ENCODE assay signal across 12 cellular contexts in genomic region chr5:146368137-146368536, GRCh38. TPM values are rescaled to one million over a fixed set of nuclear protein-coding genes. Genes with fewer than 3 reads are reported as not detected.
"Had no signal": no experiment of that assay in that cellular context is flagged by ENCODE, and none has a peak within 500 bp of the region (broad histone marks: within the 10 kb centered on the region; RNA-seq: fewer than 3 reads in every experiment).

No MANE protein-coding gene starts in this region.

- H3K4me1 ChIP-seq: pancreas, upper lobe of right lung had no signal

- H3K27ac ChIP-seq: pancreas, thoracic aorta, upper lobe of right lung had no signal

- DNase-seq: activated CD4-positive, alpha-beta T cell treated with anti-CD3 and anti-CD28 coated beads, Interleukin-2, amount 10 ng/mL, durations not matched to agents 7 days and 5 days; activated naive CD4-positive, alpha-beta T cell; activated naive CD8-positive, alpha-beta T cell treated with anti-CD3 and anti-CD28 coated beads, Interleukin-2, amount 10 ng/mL, durations not matched to agents 7 days and 5 days; anterior cingulate cortex; islet precursor cell; naive thymus-derived CD8-positive, alpha-beta T cell; pancreas; upper lobe of right lung had no signal

- H3K27me3 ChIP-seq: pancreas, upper lobe of right lung had no signal

- H3K36me3 ChIP-seq: pancreas, thoracic aorta, upper lobe of right lung had no signal

- H3K4me3 ChIP-seq: pancreas, thoracic aorta, upper lobe of right lung had no signal

- H3K9me3 ChIP-seq: pancreas, thoracic aorta, upper lobe of right lung had no signal

RNA-seq across cellular contexts. Expression of gene POU4F3, which starts 29.5 kb away (rescaled TPM):
- total RNA-seq: chondrocyte, epithelial cell of proximal tubule, left lobe of liver, pancreas, thoracic aorta, upper lobe of right lung had no signal
- polyA plus RNA-seq: pancreas had no signal
